Comparison of ENCODE assay signal across 23 cellular contexts in genomic region chr1:214076341-214077035, GRCh38.
DNase-seq lines count a peak whose midpoint lies in the region; TF ChIP-seq lines count a peak whose summit lies in the region.
"Had no signal": no experiment of that assay in that cellular context is flagged by ENCODE, and none has a peak within 500 bp of the region (broad histone marks: within the 10 kb centered on the region; RNA-seq: fewer than 3 reads in every experiment).

No MANE protein-coding gene starts in this region.

- no peak for TF ChIP-seq POLR2A in spleen (IDR thresholded peaks at IDR 0.05)

- no peak overlapping the region for H3K4me3 Mint-ChIP-seq in activated naive CD4-positive, alpha-beta T cell treated with anti-CD3 and anti-CD28 coated beads for 36 hours
- H3K4me3 Mint-ChIP-seq: activated CD4-positive, alpha-beta T cell treated with anti-CD3 and anti-CD28 coated beads, Interleukin-2, amount 10 ng/mL, durations not matched to agents 24 days and 14 days; CD4-positive, CD25-positive, alpha-beta regulatory T cell; dendritic cell treated with granulocyte-macrophage colony-stimulating factor and Interleukin-4, amounts not matched to agents 40 ng/mL and 50 ng/mL, for 4 days; naive thymus-derived CD8-positive, alpha-beta T cell had no signal

- no peak overlapping the region for H3K4me3 ChIP-seq in spleen
- H3K4me3 ChIP-seq: ascending aorta, gastroesophageal sphincter, left ventricle myocardium inferior, right lobe of liver had no signal

- H3K4me1 ChIP-seq in spleen, result no peaks in the 10 kb centered on the region
- H3K4me1 ChIP-seq: ascending aorta, gastroesophageal sphincter, left ventricle myocardium inferior had no signal

- H3K27me3 Mint-ChIP-seq in activated naive CD4-positive, alpha-beta T cell treated with anti-CD3 and anti-CD28 coated beads for 36 hours (ENCODE audit: low read depth), result peaks cover 16% of the 10 kb centered on the region
- H3K27me3 Mint-ChIP-seq: activated CD4-positive, alpha-beta T cell treated with anti-CD3 and anti-CD28 coated beads, Interleukin-2, amount 10 ng/mL, durations not matched to agents 24 days and 14 days; CD4-positive, CD25-positive, alpha-beta regulatory T cell; dendritic cell treated with granulocyte-macrophage colony-stimulating factor and Interleukin-4, amounts not matched to agents 40 ng/mL and 50 ng/mL, for 4 days had no signal

- no peaks in the 10 kb centered on the region for H3K36me3 ChIP-seq in spleen
- H3K36me3 ChIP-seq: ascending aorta, gastroesophageal sphincter, left ventricle myocardium inferior, right lobe of liver, WERI-Rb-1 had no signal

- CTCF ChIA-PET in activated naive CD4-positive, alpha-beta T cell treated with anti-CD3 and anti-CD28 coated beads for 36 hours (lab: Charles Lee), result interaction anchor here (0.6 kb wide), 1 partner anchor 35 kb away, joined by 3 read pairs; no protein-coding TSS in a partner anchor

- peak overlapping the region in 5 of 8 donors; percentile 13 to 69 (median 37) for H3K27ac ChIP-seq in spleen
- H3K27ac ChIP-seq: ascending aorta, gastroesophageal sphincter, left ventricle myocardium inferior, WERI-Rb-1 had no signal

- H3K36me3 Mint-ChIP-seq in activated naive CD4-positive, alpha-beta T cell treated with anti-CD3 and anti-CD28 coated beads for 36 hours (ENCODE audit: low read depth), result no peaks in the 10 kb centered on the region
- H3K36me3 Mint-ChIP-seq: CD4-positive, CD25-positive, alpha-beta regulatory T cell had no signal

- no peak for TF ChIP-seq CTCF in spleen (IDR thresholded peaks at IDR 0.05 in 8 of 11, conservative IDR thresholded peaks at IDR 0.05 in 3 of 11)

- DNase-seq in MV-4-11 (lab: John Stamatoyannopoulos, UW) (peak; percentile 13), NCI-H2196 (lab: John Stamatoyannopoulos, UW; ENCODE audit: unreplicated experiment) (peak; percentile 78), myocyte (ENCODE audit: low read depth) (peak; percentile 75), spleen (no peak), NCI-H2227 treated with DMSO at 0.1 percent for 48 hours (lab: John Stamatoyannopoulos, UW) (no peak), H4 (ENCODE audit: low spot score) (no peak), NCI-H69 (lab: John Stamatoyannopoulos, UW) (no peak)
- DNase-seq in activated naive CD4-positive, alpha-beta T cell treated with anti-CD3 and anti-CD28 coated beads for 36 hours, result no peak
- DNase-seq: activated CD4-positive, alpha-beta T cell treated with anti-CD3 and anti-CD28 coated beads, Interleukin-2, amount 10 ng/mL, durations not matched to agents 24 days and 14 days; CD4-positive, CD25-positive, alpha-beta regulatory T cell; hippocampal formation; left ventricle myocardium inferior; naive thymus-derived CD8-positive, alpha-beta T cell; NCI-H1436 treated with DMSO at 0.1 percent for 48 hours; NK-92 treated with Interleukin-12 subunit alpha and Interleukin-12 subunit beta, amount 100 ng/mL, for 24 hours; right lobe of liver; SK-N-SH; trophoblast cell; WERI-Rb-1 had no signal

- H3K27me3 ChIP-seq in spleen (replicated peaks in 1 of 7), result peaks cover 0 to 1% (median 0%) of the 10 kb centered on the region in 7 donors
- H3K27me3 ChIP-seq: ascending aorta, right lobe of liver had no signal

- no peaks in the 10 kb centered on the region for H3K4me1 Mint-ChIP-seq in activated naive CD4-positive, alpha-beta T cell treated with anti-CD3 and anti-CD28 coated beads for 36 hours (ENCODE audit: low read depth)
- H3K4me1 Mint-ChIP-seq: activated CD4-positive, alpha-beta T cell treated with anti-CD3 and anti-CD28 coated beads, Interleukin-2, amount 10 ng/mL, durations not matched to agents 24 days and 14 days; CD4-positive, CD25-positive, alpha-beta regulatory T cell; naive thymus-derived CD8-positive, alpha-beta T cell had no signal

- intact Hi-C loops in spleen (cut with DNase I; ENCODE audit: low total_unique reads), result no loop called here
- intact Hi-C loops in activated naive CD4-positive, alpha-beta T cell treated with anti-CD3 and anti-CD28 coated beads for 36 hours (cut with micrococcal nuclease), result no loop called here

- no peak overlapping the region for H3K27ac Mint-ChIP-seq in activated naive CD4-positive, alpha-beta T cell treated with anti-CD3 and anti-CD28 coated beads for 36 hours
- H3K27ac Mint-ChIP-seq: activated CD4-positive, alpha-beta T cell treated with anti-CD3 and anti-CD28 coated beads, Interleukin-2, amount 10 ng/mL, durations not matched to agents 24 days and 14 days; activated naive CD4-positive, alpha-beta T cell treated with anti-CD3 and anti-CD28 coated beads, Interleukin-2, amount 50 U/mL, for 72 hours; CD4-positive, CD25-positive, alpha-beta regulatory T cell; dendritic cell treated with granulocyte-macrophage colony-stimulating factor and Interleukin-4, amounts not matched to agents 40 ng/mL and 50 ng/mL, for 4 days; naive thymus-derived CD8-positive, alpha-beta T cell had no signal

- H3K9me3 ChIP-seq in spleen, result no peaks in the 10 kb centered on the region
- H3K9me3 ChIP-seq: ascending aorta, gastroesophageal sphincter, left ventricle myocardium inferior, right lobe of liver, SK-N-SH had no signal

- H3K9me3 Mint-ChIP-seq in activated naive CD4-positive, alpha-beta T cell treated with anti-CD3 and anti-CD28 coated beads for 36 hours, result no peaks in the 10 kb centered on the region
- H3K9me3 Mint-ChIP-seq: activated CD4-positive, alpha-beta T cell treated with anti-CD3 and anti-CD28 coated beads, Interleukin-2, amount 10 ng/mL, durations not matched to agents 24 days and 14 days; dendritic cell treated with granulocyte-macrophage colony-stimulating factor and Interleukin-4, amounts not matched to agents 40 ng/mL and 50 ng/mL, for 4 days had no signal

- WGBS in spleen, 5 donors, result 47 to 66% (median 59%) methylated on average over 14 of the region's 14 CpGs

Comparison
In these comparisons a context has a peak if more than half of its experiments do, and no peak if none do; other contexts are left out.
1. DNase-seq: peak in MV-4-11 (single experiment), NCI-H2196 (single experiment) and myocyte (single experiment); none in spleen (single experiment), NCI-H2227 treated with DMSO at 0.1 percent for 48 hours (single experiment), H4 (single experiment), NCI-H69 (single experiment) and activated naive CD4-positive, alpha-beta T cell treated with anti-CD3 and anti-CD28 coated beads for 36 hours (single experiment).